In the genomic region with DNA sequence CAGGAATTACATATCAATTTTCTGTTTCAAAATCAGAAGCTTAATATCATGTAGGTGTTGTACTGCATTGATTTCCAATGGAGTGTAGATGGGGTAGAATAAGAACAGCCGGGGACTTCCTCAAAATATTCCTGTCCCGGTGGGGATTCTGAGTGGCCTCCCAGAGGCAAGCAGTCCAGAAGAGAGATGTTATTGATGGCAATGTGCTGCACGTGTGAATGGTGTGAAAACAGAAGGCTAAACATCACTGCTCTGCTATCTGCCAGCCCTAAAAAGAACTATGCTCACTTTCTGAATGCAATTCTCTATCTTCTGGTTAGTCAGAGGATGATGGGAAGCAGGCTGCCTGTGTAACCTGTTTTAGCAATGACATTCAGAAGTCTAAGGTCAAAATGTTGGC, we compare ENCODE assay signal across 34 cellular contexts.
"Had no signal": no experiment of that assay in that cellular context is flagged by ENCODE, and none has a peak within 500 bp of the region (broad histone marks: within the 10 kb centered on the region; RNA-seq: fewer than 3 reads in every experiment).

No MANE protein-coding gene starts in this region.

- H3K27ac Mint-ChIP-seq: activated B cell treated with CpG ODN at 0.5 μM for 24 hours; activated CD4-positive, alpha-beta memory T cell treated with anti-CD3 and anti-CD28 coated beads, Interleukin-2, amount 10 ng/mL, durations not matched to agents 7 days and 5 days; activated CD4-positive, alpha-beta T cell treated with anti-CD3 and anti-CD28 coated beads for 36 hours; activated CD4-positive, alpha-beta T cell treated with anti-CD3 and anti-CD28 coated beads, Interleukin-2, amount 10 ng/mL, durations not matched to agents 7 days and 5 days; activated CD8-positive, alpha-beta memory T cell treated with anti-CD3 and anti-CD28 coated beads, Interleukin-2, amount 10 ng/mL, durations not matched to agents 7 days and 5 days; activated CD8-positive, alpha-beta T cell treated with anti-CD3 and anti-CD28 coated beads, Interleukin-2, amount 10 ng/mL, durations not matched to agents 7 days and 5 days; activated naive CD4-positive, alpha-beta T cell treated with anti-CD3 and anti-CD28 coated beads for 36 hours; activated naive CD8-positive, alpha-beta T cell treated with anti-CD3 and anti-CD28 coated beads for 36 hours; activated T-cell treated with anti-CD3 and anti-CD28 coated beads, Interleukin-2, amount 50 U/mL, for 24 hours; activated T-helper 2 cell treated with anti-CD3 and anti-CD28 coated beads, Interferon-gamma antibody, Interleukin-2, Interleukin-4, amounts not matched to agents 10 μg/mL and 5 μg/mL and 100 μg/mL, durations not matched to agents 14 hours and 24 hours and 36 hours; T-helper 1 cell treated with Interleukin-12 subunit alpha and Interleukin-12 subunit beta and Interleukin-4 antibody, amounts not matched to agents 30 μg/mL and 1 μg/mL, for 36 hours; T-helper 2 cell treated with Interferon-gamma antibody and Interleukin-4, amounts not matched to agents 5 μg/mL and 100 μg/mL, for 36 hours had no signal

- H3K27ac ChIP-seq: adrenal gland, body of pancreas, brain microvascular endothelial cell, breast epithelium, VCaP had no signal

- H3K4me1 ChIP-seq: adrenal gland, body of pancreas, breast epithelium had no signal

- H3K9me3 ChIP-seq: adrenal gland, body of pancreas, breast epithelium had no signal

- H3K36me3 ChIP-seq: adrenal gland, brain microvascular endothelial cell, breast epithelium had no signal

- H3K4me3 ChIP-seq: adrenal gland, body of pancreas, breast epithelium had no signal

- H3K4me3 Mint-ChIP-seq: activated B cell treated with CpG ODN at 0.5 μM for 24 hours; activated CD4-positive, alpha-beta memory T cell treated with anti-CD3 and anti-CD28 coated beads, Interleukin-2, amount 10 ng/mL, durations not matched to agents 7 days and 5 days; activated CD4-positive, alpha-beta T cell treated with anti-CD3 and anti-CD28 coated beads for 36 hours; activated CD4-positive, alpha-beta T cell treated with anti-CD3 and anti-CD28 coated beads, Interleukin-2, amount 10 ng/mL, durations not matched to agents 7 days and 5 days; activated CD8-positive, alpha-beta memory T cell treated with anti-CD3 and anti-CD28 coated beads, Interleukin-2, amount 10 ng/mL, durations not matched to agents 7 days and 5 days; activated CD8-positive, alpha-beta T cell treated with anti-CD3 and anti-CD28 coated beads, Interleukin-2, amount 10 ng/mL, durations not matched to agents 7 days and 5 days; activated naive CD4-positive, alpha-beta T cell treated with anti-CD3 and anti-CD28 coated beads for 36 hours; activated naive CD8-positive, alpha-beta T cell treated with anti-CD3 and anti-CD28 coated beads for 36 hours; activated T-cell treated with anti-CD3 and anti-CD28 coated beads, Interleukin-2, amount 50 U/mL, for 24 hours; T-helper 1 cell treated with Interleukin-12 subunit alpha and Interleukin-12 subunit beta and Interleukin-4 antibody, amounts not matched to agents 30 μg/mL and 1 μg/mL, for 36 hours; T-helper 2 cell treated with Interferon-gamma antibody and Interleukin-4, amounts not matched to agents 5 μg/mL and 100 μg/mL, for 36 hours had no signal

- H3K4me1 Mint-ChIP-seq: activated B cell treated with CpG ODN at 0.5 μM for 24 hours; activated CD4-positive, alpha-beta memory T cell treated with anti-CD3 and anti-CD28 coated beads, Interleukin-2, amount 10 ng/mL, durations not matched to agents 7 days and 5 days; activated CD8-positive, alpha-beta memory T cell treated with anti-CD3 and anti-CD28 coated beads, Interleukin-2, amount 10 ng/mL, durations not matched to agents 7 days and 5 days had no signal

- H3K27me3 Mint-ChIP-seq: activated CD4-positive, alpha-beta memory T cell treated with anti-CD3 and anti-CD28 coated beads, Interleukin-2, amount 10 ng/mL, durations not matched to agents 7 days and 5 days; activated CD4-positive, alpha-beta T cell treated with anti-CD3 and anti-CD28 coated beads for 36 hours; activated CD4-positive, alpha-beta T cell treated with anti-CD3 and anti-CD28 coated beads, Interleukin-2, amount 10 ng/mL, durations not matched to agents 7 days and 5 days; activated CD8-positive, alpha-beta memory T cell treated with anti-CD3 and anti-CD28 coated beads, Interleukin-2, amount 10 ng/mL, durations not matched to agents 7 days and 5 days; activated naive CD8-positive, alpha-beta T cell treated with anti-CD3 and anti-CD28 coated beads for 36 hours; activated T-cell treated with anti-CD3 and anti-CD28 coated beads, Interleukin-2, amount 50 U/mL, for 24 hours had no signal

- H3K27me3 ChIP-seq: adrenal gland, body of pancreas, brain microvascular endothelial cell, breast epithelium had no signal

- H3K9me3 Mint-ChIP-seq: activated B cell treated with CpG ODN at 0.5 μM for 24 hours; activated CD4-positive, alpha-beta memory T cell treated with anti-CD3 and anti-CD28 coated beads, Interleukin-2, amount 10 ng/mL, durations not matched to agents 7 days and 5 days; activated CD4-positive, alpha-beta T cell treated with anti-CD3 and anti-CD28 coated beads, Interleukin-2, amount 10 ng/mL, durations not matched to agents 7 days and 5 days; activated naive CD4-positive, alpha-beta T cell treated with anti-CD3 and anti-CD28 coated beads for 36 hours; activated naive CD4-positive, alpha-beta T cell treated with anti-CD3 and anti-CD28 coated beads, Interleukin-2, amount 50 U/mL, for 72 hours; activated naive CD8-positive, alpha-beta T cell treated with anti-CD3 and anti-CD28 coated beads for 36 hours; activated T-cell treated with anti-CD3 and anti-CD28 coated beads, Interleukin-2, amount 50 U/mL, for 24 hours; activated T-helper 2 cell treated with anti-CD3 and anti-CD28 coated beads, Interferon-gamma antibody, Interleukin-2, Interleukin-4, amounts not matched to agents 10 μg/mL and 5 μg/mL and 100 μg/mL, durations not matched to agents 14 hours and 24 hours and 36 hours; T-helper 1 cell treated with Interleukin-12 subunit alpha and Interleukin-12 subunit beta and Interleukin-4 antibody, amounts not matched to agents 30 μg/mL and 1 μg/mL, for 36 hours; T-helper 2 cell treated with Interferon-gamma antibody and Interleukin-4, amounts not matched to agents 5 μg/mL and 100 μg/mL, for 36 hours had no signal

- DNase-seq: activated B cell treated with CpG ODN at 0.5 μM for 24 hours; activated CD4-positive, alpha-beta memory T cell treated with anti-CD3 and anti-CD28 coated beads, Interleukin-2, amount 10 ng/mL, durations not matched to agents 7 days and 5 days; activated CD4-positive, alpha-beta T cell treated with anti-CD3 and anti-CD28 coated beads for 1 hour; activated CD4-positive, alpha-beta T cell treated with anti-CD3 and anti-CD28 coated beads for 36 hours; activated CD4-positive, alpha-beta T cell treated with anti-CD3 and anti-CD28 coated beads for 48 hours; activated CD4-positive, alpha-beta T cell treated with anti-CD3 and anti-CD28 coated beads, Interleukin-2, amount 10 ng/mL, durations not matched to agents 7 days and 5 days; activated CD4-positive, alpha-beta T cell treated with anti-CD3 and anti-CD28 coated beads, Interleukin-2, amount 50 U/mL, for 48 hours; activated CD8-positive, alpha-beta memory T cell treated with anti-CD3 and anti-CD28 coated beads for 24 hours; activated CD8-positive, alpha-beta memory T cell treated with anti-CD3 and anti-CD28 coated beads, Interleukin-2, amount 10 ng/mL, durations not matched to agents 7 days and 5 days; activated CD8-positive, alpha-beta memory T cell treated with anti-CD3 and anti-CD28 coated beads, Interleukin-2, amount 50 U/mL, for 48 hours; activated CD8-positive, alpha-beta T cell treated with anti-CD3 and anti-CD28 coated beads, Interleukin-2, amount 10 ng/mL, durations not matched to agents 7 days and 5 days; activated effector memory CD4-positive, alpha-beta T cell treated with anti-CD3 and anti-CD28 coated beads, Interleukin-2, amount 50 U/mL, for 16 hours; activated gamma-delta T cell treated with Interleukin-2 at 50 U/mL for 16 hours; activated naive CD4-positive, alpha-beta T cell; activated naive CD4-positive, alpha-beta T cell treated with anti-CD3 and anti-CD28 coated beads for 36 hours; activated naive CD4-positive, alpha-beta T cell treated with anti-CD3 and anti-CD28 coated beads, Interleukin-2, amount 50 U/mL, for 16 hours; activated naive CD8-positive, alpha-beta T cell treated with anti-CD3 and anti-CD28 coated beads for 36 hours; activated T-cell treated with anti-CD3 and anti-CD28 coated beads, Interleukin-2, amount 50 U/mL, for 24 hours; activated T-cell treated with anti-CD3 and anti-CD28 coated beads, Interleukin-2, amount 50 U/mL, for 48 hours; adrenal gland; amniotic stem cell; aorta; body of pancreas; brain microvascular endothelial cell; central memory CD4-positive, alpha-beta T cell; T-helper 1 cell; T-helper 2 cell; T-helper 9 cell had no signal
